In genomic region chr5:153983885-153984284, GRCh38 we compare ENCODE assay signal across 34 cellular contexts.
"Had no signal": no experiment of that assay in that cellular context is flagged by ENCODE, and none has a peak within 500 bp of the region (broad histone marks: within the 10 kb centered on the region; RNA-seq: fewer than 3 reads in every experiment).

No MANE protein-coding gene starts in this region.

- H3K27me3 Mint-ChIP-seq: activated CD4-positive, alpha-beta memory T cell treated with anti-CD3 and anti-CD28 coated beads for 36 hours; activated CD4-positive, alpha-beta T cell treated with anti-CD3 and anti-CD28 coated beads for 36 hours; activated naive CD4-positive, alpha-beta T cell treated with anti-CD3 and anti-CD28 coated beads, Interleukin-2, amount 50 U/mL, for 24 hours; activated naive CD8-positive, alpha-beta T cell treated with anti-CD3 and anti-CD28 coated beads for 36 hours; activated naive CD8-positive, alpha-beta T cell treated with anti-CD3 and anti-CD28 coated beads, Interleukin-2, amount 50 U/mL, for 24 hours had no signal

- H3K27ac Mint-ChIP-seq: activated CD4-positive, alpha-beta memory T cell treated with anti-CD3 and anti-CD28 coated beads for 36 hours; activated CD4-positive, alpha-beta T cell treated with anti-CD3 and anti-CD28 coated beads for 36 hours; activated CD4-positive, alpha-beta T cell treated with anti-CD3 and anti-CD28 coated beads, Interleukin-2, amount 10 ng/mL, durations not matched to agents 24 days and 14 days; activated CD8-positive, alpha-beta memory T cell treated with anti-CD3 and anti-CD28 coated beads, Interleukin-2, amount 10 ng/mL, durations not matched to agents 7 days and 5 days; activated CD8-positive, alpha-beta T cell treated with anti-CD3 and anti-CD28 coated beads, Interleukin-2, amount 10 ng/mL, durations not matched to agents 7 days and 5 days; activated naive CD4-positive, alpha-beta T cell treated with anti-CD3 and anti-CD28 coated beads for 36 hours; activated naive CD4-positive, alpha-beta T cell treated with anti-CD3 and anti-CD28 coated beads, Interleukin-2, amount 50 U/mL, for 24 hours; activated naive CD8-positive, alpha-beta T cell treated with anti-CD3 and anti-CD28 coated beads for 36 hours; activated naive CD8-positive, alpha-beta T cell treated with anti-CD3 and anti-CD28 coated beads, Interleukin-2, amount 50 U/mL, for 24 hours; activated T-helper 1 cell treated with anti-CD3 and anti-CD28 coated beads, Interleukin-12 subunit alpha, Interleukin-12 subunit beta, Interleukin-2, Interleukin-4 antibody, amounts not matched to agents 30 ng/mL and 10 ng/mL and 1 ng/mL, durations not matched to agents 14 hours and 24 hours and 36 hours; activated T-helper 2 cell treated with anti-CD3 and anti-CD28 coated beads, Interferon-gamma antibody, Interleukin-2, Interleukin-4, amounts not matched to agents 10 μg/mL and 5 μg/mL and 100 μg/mL, durations not matched to agents 14 hours and 24 hours and 36 hours; effector memory CD8-positive, alpha-beta T cell; T-helper 17 cell; T-helper 2 cell treated with Interferon-gamma antibody and Interleukin-4, amounts not matched to agents 5 μg/mL and 100 μg/mL, for 36 hours had no signal

- H3K36me3 Mint-ChIP-seq: activated CD4-positive, alpha-beta memory T cell treated with anti-CD3 and anti-CD28 coated beads for 36 hours; activated CD8-positive, alpha-beta memory T cell treated with anti-CD3 and anti-CD28 coated beads, Interleukin-2, amount 10 ng/mL, durations not matched to agents 7 days and 5 days had no signal

- H3K4me3 Mint-ChIP-seq: activated CD4-positive, alpha-beta memory T cell treated with anti-CD3 and anti-CD28 coated beads for 36 hours; activated CD4-positive, alpha-beta T cell treated with anti-CD3 and anti-CD28 coated beads for 36 hours; activated CD4-positive, alpha-beta T cell treated with anti-CD3 and anti-CD28 coated beads, Interleukin-2, amount 10 ng/mL, durations not matched to agents 24 days and 14 days; activated CD8-positive, alpha-beta memory T cell treated with anti-CD3 and anti-CD28 coated beads, Interleukin-2, amount 10 ng/mL, durations not matched to agents 7 days and 5 days; activated CD8-positive, alpha-beta T cell treated with anti-CD3 and anti-CD28 coated beads, Interleukin-2, amount 10 ng/mL, durations not matched to agents 7 days and 5 days; activated naive CD4-positive, alpha-beta T cell treated with anti-CD3 and anti-CD28 coated beads for 36 hours; activated naive CD4-positive, alpha-beta T cell treated with anti-CD3 and anti-CD28 coated beads, Interleukin-2, amount 50 U/mL, for 24 hours; activated naive CD8-positive, alpha-beta T cell treated with anti-CD3 and anti-CD28 coated beads for 36 hours; activated naive CD8-positive, alpha-beta T cell treated with anti-CD3 and anti-CD28 coated beads, Interleukin-2, amount 50 U/mL, for 24 hours; activated T-helper 1 cell treated with anti-CD3 and anti-CD28 coated beads, Interleukin-12 subunit alpha, Interleukin-12 subunit beta, Interleukin-2, Interleukin-4 antibody, amounts not matched to agents 30 ng/mL and 10 ng/mL and 1 ng/mL, durations not matched to agents 14 hours and 24 hours and 36 hours; effector memory CD8-positive, alpha-beta T cell; T-helper 17 cell; T-helper 2 cell treated with Interferon-gamma antibody and Interleukin-4, amounts not matched to agents 5 μg/mL and 100 μg/mL, for 36 hours had no signal

- DNase-seq: activated CD4-positive, alpha-beta memory T cell treated with anti-CD3 and anti-CD28 coated beads for 36 hours; activated CD4-positive, alpha-beta T cell treated with anti-CD3 and anti-CD28 coated beads for 36 hours; activated CD4-positive, alpha-beta T cell treated with anti-CD3 and anti-CD28 coated beads, Interleukin-2, amount 10 ng/mL, durations not matched to agents 24 days and 14 days; activated CD4-positive, CD25-positive, alpha-beta regulatory T cell; activated CD4-positive, CD25-positive, alpha-beta regulatory T cell treated with anti-CD3 and anti-CD28 coated beads, Interleukin-2, amount 50 U/mL, for 72 hours; activated CD8-positive, alpha-beta memory T cell treated with anti-CD3 and anti-CD28 coated beads, Interleukin-2, amount 10 ng/mL, durations not matched to agents 7 days and 5 days; activated CD8-positive, alpha-beta memory T cell treated with anti-CD3 and anti-CD28 coated beads, Interleukin-2, amount 50 U/mL, for 4 hours; activated CD8-positive, alpha-beta T cell treated with anti-CD3 and anti-CD28 coated beads, Interleukin-2, amount 10 ng/mL, durations not matched to agents 7 days and 5 days; activated effector memory CD4-positive, alpha-beta T cell treated with anti-CD3 and anti-CD28 coated beads, Interleukin-2, amount 50 U/mL, for 16 hours; activated naive CD4-positive, alpha-beta T cell treated with anti-CD3 and anti-CD28 coated beads for 36 hours; activated naive CD8-positive, alpha-beta T cell treated with anti-CD3 and anti-CD28 coated beads for 36 hours; activated naive CD8-positive, alpha-beta T cell treated with anti-CD3 and anti-CD28 coated beads, Interleukin-2, amount 50 U/mL, for 24 hours; activated T-cell treated with anti-CD3 and anti-CD28 coated beads, Interleukin-2, amount 50 U/mL, for 1 hour; activated T-cell treated with anti-CD3 and anti-CD28 coated beads, Interleukin-2, amount 50 U/mL, for 48 hours; adrenal gland; amygdala; aorta; body of pancreas; caudate nucleus; cortex of kidney; dermis blood vessel endothelial cell; effector CD4-positive, alpha-beta T cell; effector memory CD8-positive, alpha-beta T cell; foreskin fibroblast; head of caudate nucleus; T-helper 1 cell; T-helper 17 cell; T1000; WERI-Rb-1 had no signal

- H3K9me3 Mint-ChIP-seq: activated CD4-positive, alpha-beta memory T cell treated with anti-CD3 and anti-CD28 coated beads for 36 hours; activated CD4-positive, alpha-beta T cell treated with anti-CD3 and anti-CD28 coated beads, Interleukin-2, amount 10 ng/mL, durations not matched to agents 24 days and 14 days; activated naive CD4-positive, alpha-beta T cell treated with anti-CD3 and anti-CD28 coated beads for 36 hours; activated naive CD4-positive, alpha-beta T cell treated with anti-CD3 and anti-CD28 coated beads, Interleukin-2, amount 50 U/mL, for 24 hours; activated naive CD8-positive, alpha-beta T cell treated with anti-CD3 and anti-CD28 coated beads for 36 hours; activated naive CD8-positive, alpha-beta T cell treated with anti-CD3 and anti-CD28 coated beads, Interleukin-2, amount 50 U/mL, for 24 hours; activated T-helper 1 cell treated with anti-CD3 and anti-CD28 coated beads, Interleukin-12 subunit alpha, Interleukin-12 subunit beta, Interleukin-2, Interleukin-4 antibody, amounts not matched to agents 30 ng/mL and 10 ng/mL and 1 ng/mL, durations not matched to agents 14 hours and 24 hours and 36 hours; activated T-helper 2 cell treated with anti-CD3 and anti-CD28 coated beads, Interferon-gamma antibody, Interleukin-2, Interleukin-4, amounts not matched to agents 10 μg/mL and 5 μg/mL and 100 μg/mL, durations not matched to agents 14 hours and 24 hours and 36 hours; effector memory CD8-positive, alpha-beta T cell; T-helper 2 cell treated with Interferon-gamma antibody and Interleukin-4, amounts not matched to agents 5 μg/mL and 100 μg/mL, for 36 hours had no signal

- ATAC-seq: activated CD4-positive, alpha-beta T cell treated with anti-CD3 and anti-CD28 coated beads for 36 hours; activated CD8-positive, alpha-beta memory T cell treated with anti-CD3 and anti-CD28 coated beads, Interleukin-2, amount 10 ng/mL, durations not matched to agents 7 days and 5 days; activated CD8-positive, alpha-beta T cell treated with anti-CD3 and anti-CD28 coated beads, Interleukin-2, amount 10 ng/mL, durations not matched to agents 7 days and 5 days; activated naive CD8-positive, alpha-beta T cell treated with anti-CD3 and anti-CD28 coated beads, Interleukin-2, amount 50 U/mL, for 24 hours; body of pancreas; effector memory CD8-positive, alpha-beta T cell; esophagus mucosa; T-helper 17 cell had no signal

- H3K4me1 Mint-ChIP-seq: activated CD4-positive, alpha-beta T cell treated with anti-CD3 and anti-CD28 coated beads for 36 hours; activated CD4-positive, alpha-beta T cell treated with anti-CD3 and anti-CD28 coated beads, Interleukin-2, amount 10 ng/mL, durations not matched to agents 24 days and 14 days; activated CD8-positive, alpha-beta memory T cell treated with anti-CD3 and anti-CD28 coated beads, Interleukin-2, amount 10 ng/mL, durations not matched to agents 7 days and 5 days; activated naive CD4-positive, alpha-beta T cell treated with anti-CD3 and anti-CD28 coated beads, Interleukin-2, amount 50 U/mL, for 24 hours; activated naive CD8-positive, alpha-beta T cell treated with anti-CD3 and anti-CD28 coated beads for 36 hours; activated naive CD8-positive, alpha-beta T cell treated with anti-CD3 and anti-CD28 coated beads, Interleukin-2, amount 50 U/mL, for 24 hours had no signal
